20 cellular contexts compared by ENCODE assay signal in the genomic region with DNA sequence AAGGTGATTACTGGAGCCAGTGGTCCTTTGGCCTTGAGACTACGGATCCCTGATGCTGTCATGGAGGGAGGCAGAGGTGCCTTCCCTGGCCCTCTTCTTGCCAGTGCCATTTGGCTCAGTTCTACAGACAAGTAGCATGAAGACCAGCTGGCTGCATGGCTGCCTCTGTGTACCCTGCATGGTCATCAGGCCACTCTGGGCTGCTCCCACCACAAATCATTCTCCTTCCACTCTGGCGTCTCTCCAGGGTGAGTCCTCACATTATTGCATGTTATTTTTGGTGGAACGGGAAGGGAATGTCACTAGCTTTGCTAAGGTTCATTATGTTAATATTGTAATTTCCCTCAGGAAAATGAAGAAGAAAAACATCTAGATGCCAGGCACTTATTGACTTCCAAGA.
"Had no signal": no experiment of that assay in that cellular context is flagged by ENCODE, and none has a peak within 500 bp of the region (broad histone marks: within the 10 kb centered on the region; RNA-seq: fewer than 3 reads in every experiment).

No MANE protein-coding gene starts in this region.

- H3K27me3 Mint-ChIP-seq: activated CD4-positive, alpha-beta memory T cell treated with anti-CD3 and anti-CD28 coated beads for 36 hours; activated naive CD8-positive, alpha-beta T cell had no signal

- H3K27ac ChIP-seq: testis, upper lobe of left lung had no signal

- H3K4me3 ChIP-seq: smooth muscle cell, stomach, testis, upper lobe of left lung had no signal

- H3K9me3 Mint-ChIP-seq: activated CD4-positive, alpha-beta memory T cell treated with anti-CD3 and anti-CD28 coated beads for 36 hours; activated T-helper 1 cell treated with anti-CD3 and anti-CD28 coated beads, Interleukin-12 subunit alpha, Interleukin-12 subunit beta, Interleukin-2, Interleukin-4 antibody, amounts not matched to agents 30 ng/mL and 10 ng/mL and 1 ng/mL, durations not matched to agents 14 hours and 24 hours and 36 hours; brain; endodermal cell; natural killer cell treated with Interleukin-12 subunit alpha and Interleukin-12 subunit beta and Interleukin-15 and Interleukin-18, amount 100 ng/mL, for 72 hours; stimulated activated effector memory CD8-positive, alpha-beta T cell treated with anti-CD3 and anti-CD28 coated beads, Interleukin-12 subunit alpha, Interleukin-12 subunit beta, amount 100 ng/mL, for 72 hours; T-helper 2 cell treated with Interferon-gamma antibody and Interleukin-4, amounts not matched to agents 5 μg/mL and 100 μg/mL, for 36 hours; WTC11 had no signal

- H3K36me3 ChIP-seq: stomach, upper lobe of left lung had no signal

- H3K36me3 Mint-ChIP-seq: activated CD4-positive, alpha-beta memory T cell treated with anti-CD3 and anti-CD28 coated beads for 36 hours; activated naive CD8-positive, alpha-beta T cell; brain; natural killer cell treated with Interleukin-12 subunit alpha and Interleukin-12 subunit beta and Interleukin-15 and Interleukin-18, amount 100 ng/mL, for 72 hours; stimulated activated effector memory CD8-positive, alpha-beta T cell treated with anti-CD3 and anti-CD28 coated beads, Interleukin-12 subunit alpha, Interleukin-12 subunit beta, amount 100 ng/mL, for 72 hours; WTC11 had no signal

- H3K9me3 ChIP-seq: stomach, testis, upper lobe of left lung had no signal

- DNase-seq: activated CD4-positive, alpha-beta memory T cell treated with anti-CD3 and anti-CD28 coated beads for 36 hours; activated CD4-positive, alpha-beta T cell treated with anti-CD3 and anti-CD28 coated beads for 36 hours; activated T-cell treated with anti-CD3 and anti-CD28 coated beads for 4 hours; amygdala; caudate nucleus; endodermal cell; mesendoderm; posterior cingulate gyrus; stimulated activated CD4-positive, alpha-beta T cell treated with anti-CD3 and anti-CD28 coated beads, Interleukin-4, amount 100 ng/mL, for 1 hour; stomach; testis; upper lobe of left lung had no signal

- H3K27me3 ChIP-seq: stomach, testis, upper lobe of left lung had no signal

- ATAC-seq: activated CD4-positive, alpha-beta T cell treated with anti-CD3 and anti-CD28 coated beads for 36 hours; natural killer cell treated with Interleukin-12 subunit alpha and Interleukin-12 subunit beta and Interleukin-15 and Interleukin-18, amount 100 ng/mL, for 72 hours; stimulated activated effector memory CD8-positive, alpha-beta T cell treated with anti-CD3 and anti-CD28 coated beads, Interleukin-12 subunit alpha, Interleukin-12 subunit beta, amount 100 ng/mL, for 72 hours; WTC11 had no signal

- H3K4me1 Mint-ChIP-seq: stimulated activated effector memory CD8-positive, alpha-beta T cell treated with anti-CD3 and anti-CD28 coated beads, Interleukin-12 subunit alpha, Interleukin-12 subunit beta, amount 100 ng/mL, for 72 hours had no signal

- H3K4me3 Mint-ChIP-seq: activated CD4-positive, alpha-beta memory T cell treated with anti-CD3 and anti-CD28 coated beads for 36 hours; activated CD4-positive, alpha-beta T cell treated with anti-CD3 and anti-CD28 coated beads for 36 hours; activated naive CD8-positive, alpha-beta T cell; activated T-helper 1 cell treated with anti-CD3 and anti-CD28 coated beads, Interleukin-12 subunit alpha, Interleukin-12 subunit beta, Interleukin-2, Interleukin-4 antibody, amounts not matched to agents 30 ng/mL and 10 ng/mL and 1 ng/mL, durations not matched to agents 14 hours and 24 hours and 36 hours; brain; endodermal cell; natural killer cell treated with Interleukin-12 subunit alpha and Interleukin-12 subunit beta and Interleukin-15 and Interleukin-18, amount 100 ng/mL, for 72 hours; stimulated activated effector memory CD8-positive, alpha-beta T cell treated with anti-CD3 and anti-CD28 coated beads, Interleukin-12 subunit alpha, Interleukin-12 subunit beta, amount 100 ng/mL, for 72 hours; T-helper 2 cell treated with Interferon-gamma antibody and Interleukin-4, amounts not matched to agents 5 μg/mL and 100 μg/mL, for 36 hours; WTC11 had no signal

- H3K4me2 ChIP-seq: smooth muscle cell had no signal

- H3K27ac Mint-ChIP-seq: activated CD4-positive, alpha-beta memory T cell treated with anti-CD3 and anti-CD28 coated beads for 36 hours; activated CD4-positive, alpha-beta T cell treated with anti-CD3 and anti-CD28 coated beads for 36 hours; activated naive CD8-positive, alpha-beta T cell; activated T-helper 1 cell treated with anti-CD3 and anti-CD28 coated beads, Interleukin-12 subunit alpha, Interleukin-12 subunit beta, Interleukin-2, Interleukin-4 antibody, amounts not matched to agents 30 ng/mL and 10 ng/mL and 1 ng/mL, durations not matched to agents 14 hours and 24 hours and 36 hours; endodermal cell; natural killer cell treated with Interleukin-12 subunit alpha and Interleukin-12 subunit beta and Interleukin-15 and Interleukin-18, amount 100 ng/mL, for 72 hours; stimulated activated effector memory CD8-positive, alpha-beta T cell treated with anti-CD3 and anti-CD28 coated beads, Interleukin-12 subunit alpha, Interleukin-12 subunit beta, amount 100 ng/mL, for 72 hours; T-helper 2 cell treated with Interferon-gamma antibody and Interleukin-4, amounts not matched to agents 5 μg/mL and 100 μg/mL, for 36 hours; WTC11 had no signal
